Comparison of ENCODE assay signal across 8 cellular contexts in genomic region chr21:36156339-36156814, GRCh38. TPM values are rescaled to one million over a fixed set of nuclear protein-coding genes. Genes with fewer than 3 reads are reported as not detected.
DNase-seq lines count a peak whose midpoint lies in the region; ATAC-seq and FAIRE-seq lines count a peak whose summit lies in the region.

No MANE protein-coding gene starts in this region.

- H3K36me3 Mint-ChIP-seq in activated T-helper 1 cell treated with anti-CD3 and anti-CD28 coated beads, Interleukin-12 subunit alpha, Interleukin-12 subunit beta, Interleukin-2, Interleukin-4 antibody, amounts not matched to agents 30 ng/mL and 10 ng/mL and 1 ng/mL, durations not matched to agents 14 hours and 24 hours and 36 hours (ENCODE audit: low read depth), result peaks cover 8% of the 10 kb centered on the region
- peaks cover 10 to 15% of the 10 kb centered on the region in 2 donors for H3K36me3 Mint-ChIP-seq in naive B cell

- intact Hi-C loops in activated T-helper 1 cell treated with anti-CD3 and anti-CD28 coated beads, Interleukin-12 subunit alpha, Interleukin-12 subunit beta, Interleukin-2, Interleukin-4 antibody, amounts not matched to agents 30 ng/mL and 10 ng/mL and 1 ng/mL, durations not matched to agents 14 hours and 24 hours and 36 hours (cut with micrococcal nuclease), result loop anchor here (1.0 to 5.0 kb wide), 12 partner anchors 15 to 1211 kb away; partner anchors contain the start of genes CBR3, CHAF1B, DYRK1A and MORC3

- H3K27ac Mint-ChIP-seq in activated T-helper 1 cell treated with anti-CD3 and anti-CD28 coated beads, Interleukin-12 subunit alpha, Interleukin-12 subunit beta, Interleukin-2, Interleukin-4 antibody, amounts not matched to agents 30 ng/mL and 10 ng/mL and 1 ng/mL, durations not matched to agents 14 hours and 24 hours and 36 hours, result peak overlapping the region; percentile 9
- peak overlapping the region in 4 of 6 donors; percentile 51 to 92 (median 62) for H3K27ac Mint-ChIP-seq in naive B cell

- H3K27me3 Mint-ChIP-seq in activated T-helper 1 cell treated with anti-CD3 and anti-CD28 coated beads, Interleukin-12 subunit alpha, Interleukin-12 subunit beta, Interleukin-2, Interleukin-4 antibody, amounts not matched to agents 30 ng/mL and 10 ng/mL and 1 ng/mL, durations not matched to agents 14 hours and 24 hours and 36 hours (ENCODE audit: insufficient read depth), result peaks cover 9% of the 10 kb centered on the region
- H3K27me3 Mint-ChIP-seq in naive B cell, result no peaks in the 10 kb centered on the region

- peak overlapping the region; percentile 86 for H3K4me3 Mint-ChIP-seq in activated T-helper 1 cell treated with anti-CD3 and anti-CD28 coated beads, Interleukin-12 subunit alpha, Interleukin-12 subunit beta, Interleukin-2, Interleukin-4 antibody, amounts not matched to agents 30 ng/mL and 10 ng/mL and 1 ng/mL, durations not matched to agents 14 hours and 24 hours and 36 hours
- H3K4me3 Mint-ChIP-seq in naive B cell, result peak overlapping the region; percentile 77 to 92 (median 87)

- peak; percentile 81 for FAIRE-seq in RCC 7860 (lab: Jason Lieb, UNC)

- peaks cover 10% of the 10 kb centered on the region for H3K4me1 Mint-ChIP-seq in activated T-helper 1 cell treated with anti-CD3 and anti-CD28 coated beads, Interleukin-12 subunit alpha, Interleukin-12 subunit beta, Interleukin-2, Interleukin-4 antibody, amounts not matched to agents 30 ng/mL and 10 ng/mL and 1 ng/mL, durations not matched to agents 14 hours and 24 hours and 36 hours (ENCODE audit: low read depth)
- peaks cover 24 to 46% (median 39%) of the 10 kb centered on the region in 3 donors for H3K4me1 Mint-ChIP-seq in naive B cell

- H3K9me3 Mint-ChIP-seq in activated T-helper 1 cell treated with anti-CD3 and anti-CD28 coated beads, Interleukin-12 subunit alpha, Interleukin-12 subunit beta, Interleukin-2, Interleukin-4 antibody, amounts not matched to agents 30 ng/mL and 10 ng/mL and 1 ng/mL, durations not matched to agents 14 hours and 24 hours and 36 hours, result no peaks in the 10 kb centered on the region
- H3K9me3 Mint-ChIP-seq in naive B cell, result no peaks in the 10 kb centered on the region

- ATAC-seq in naive B cell (ENCODE audit: low read depth in 2 of 2), result peak; percentile 80

- peak; percentile 95 for DNase-seq in DMS79 treated with DMSO at 0.1 percent for 48 hours (lab: John Stamatoyannopoulos, UW)
- DNase-seq in GOT3 (lab: John Stamatoyannopoulos, UW), result peak; percentile 97
- DNase-seq in Kasumi-1 (lab: John Stamatoyannopoulos, UW), result peak; percentile 95 to 97
- peak; percentile 97 for DNase-seq in RCC 7860 (ENCODE audit: low spot score)
- DNase-seq in activated T-helper 1 cell treated with anti-CD3 and anti-CD28 coated beads, Interleukin-12 subunit alpha, Interleukin-12 subunit beta, Interleukin-2, Interleukin-4 antibody, amounts not matched to agents 30 ng/mL and 10 ng/mL and 1 ng/mL, durations not matched to agents 14 hours and 24 hours and 36 hours (ENCODE audit: low spot score), result peak; percentile 99
- peak; percentile 98 for DNase-seq in fibroblast of gingiva (ENCODE audit: low read depth)
- DNase-seq in naive B cell, result peak; percentile 100
- DNase-seq in stimulated activated CD8-positive, alpha-beta memory T cell treated with anti-CD3 and anti-CD28 coated beads, Interleukin-7, amount 100 ng/mL, for 48 hours (ENCODE audit: extremely low read depth in 1 of 2, low read depth in 1 of 2), result peak; percentile 98 to 99

RNA-seq across cellular contexts. Expression of gene DOP1B, which starts 0.2 kb away (rescaled TPM):
- total RNA-seq in activated T-helper 1 cell treated with anti-CD3 and anti-CD28 coated beads, Interleukin-12 subunit alpha, Interleukin-12 subunit beta, Interleukin-2, Interleukin-4 antibody, amounts not matched to agents 30 ng/mL and 10 ng/mL and 1 ng/mL, durations not matched to agents 14 hours and 24 hours and 36 hours, result 10.6 and 11.5 TPM in 2 replicates
- 10 to 100 TPM; 13.8 to 43.2 (median 29.3) TPM for polyA plus RNA-seq in naive B cell (ENCODE audit: low read depth in 6 of 6)

RNA-seq across cellular contexts. Expression of gene CBR3, which starts 21.5 kb away (rescaled TPM):
- 16.4 and 16.9 TPM in 2 replicates for total RNA-seq in activated T-helper 1 cell treated with anti-CD3 and anti-CD28 coated beads, Interleukin-12 subunit alpha, Interleukin-12 subunit beta, Interleukin-2, Interleukin-4 antibody, amounts not matched to agents 30 ng/mL and 10 ng/mL and 1 ng/mL, durations not matched to agents 14 hours and 24 hours and 36 hours
- polyA plus RNA-seq in naive B cell (ENCODE audit: low read depth in 6 of 6), result 10 to 100 TPM in 4 of 6 donors, 1 to 10 TPM in 2; 7.4 to 14.5 (median 10.6) TPM

Comparison
In these comparisons a context has a peak if more than half of its experiments do, and no peak if none do; other contexts are left out.
1. Peak in every context shown above with its lines: DNase-seq and ATAC-seq.